21 cellular contexts compared by ENCODE assay signal in genomic region chr6:3795836-3796395, GRCh38. TPM values are rescaled to one million over a fixed set of nuclear protein-coding genes. Genes with fewer than 3 reads are reported as not detected.
DNase-seq lines count a peak whose midpoint lies in the region; ATAC-seq, FAIRE-seq and TF ChIP-seq lines count a peak whose summit lies in the region.
"Had no signal": no experiment of that assay in that cellular context is flagged by ENCODE, and none has a peak within 500 bp of the region (broad histone marks: within the 10 kb centered on the region; RNA-seq: fewer than 3 reads in every experiment).

No MANE protein-coding gene starts in this region.

- no peak for TF ChIP-seq RAD21 in IMR-90 (IDR thresholded peaks at IDR 0.05; ENCODE audit: low read length)

- H2AFZ ChIP-seq in IMR-90 (replicated peaks; ENCODE audit: low read length, poor library complexity) (no peak overlapping the region), keratinocyte (ENCODE audit: control insufficient read depth, low read length) (peak overlapping the region; percentile 0)

- no peak for TF ChIP-seq CTCF in IMR-90 (conservative IDR thresholded peaks at IDR 0.05; ENCODE audit: low read depth, low read length)
- no peak for TF ChIP-seq CTCF in keratinocyte (optimal IDR thresholded peaks at IDR 0.05 in 1 of 3, IDR thresholded peaks at IDR 0.05 in 1 of 3, conservative IDR thresholded peaks at IDR 0.05 in 1 of 3; ENCODE audit: extremely low read depth in 1 of 3, insufficient read depth in 2 of 3, low read length in 3 of 3)

- H4K20me1 ChIP-seq in IMR-90 (ENCODE audit: insufficient read depth, low read length) = no peaks in the 10 kb centered on the region
- no peaks in the 10 kb centered on the region for H4K20me1 ChIP-seq in keratinocyte (ENCODE audit: control insufficient read depth, extremely low read depth, insufficient read depth, low read length)

- no peaks in the 10 kb centered on the region; a peak in 1 of 4 replicates for H3K79me1 ChIP-seq in IMR-90 (ENCODE audit: low read depth in 1 of 2, low read length in 2 of 2)

- dilution Hi-C loops in IMR-90 (cut with HindIII; ENCODE audit: low sequenced_read_pairs, unreplicated experiment) (no loop called here), keratinocyte (cut with MboI; ENCODE audit: extremely low pct_ligation_motif_present, low sequenced_read_pairs) (no loop called here)

- peaks cover 0 to 5% of the 10 kb centered on the region in 2 donors for H3K27me3 Mint-ChIP-seq in stimulated activated naive B cell treated with anti-CD40 and anti-IgM and Interleukin-4, amounts not matched to agents 10 μg/mL and 1 μg/mL and 100 μg/mL, for 72 hours

- H4K8ac ChIP-seq in IMR-90 (ENCODE audit: low read depth in 2 of 2, low read length in 2 of 2) = no peak overlapping the region

- H3K18ac ChIP-seq in IMR-90 (ENCODE audit: low read depth, low read length) = no peak overlapping the region

- H2BK20ac ChIP-seq in IMR-90 (ENCODE audit: low read depth, low read length) = peak overlapping the region; percentile 51; the same call in 1 of the 2 replicates

- H3K9me1 ChIP-seq in IMR-90 (ENCODE audit: insufficient read depth, low read length) (peaks cover 21% of the 10 kb centered on the region), keratinocyte (ENCODE audit: control insufficient read depth, extremely low read depth, insufficient read depth, low read length) (no peaks in the 10 kb centered on the region)

- no peak overlapping the region; the same call in 1 of the 2 replicates for H3K4ac ChIP-seq in IMR-90 (ENCODE audit: low read depth, low read length)

- in situ Hi-C loops in IMR-90 (cut with MboI; ENCODE audit: low sequenced_read_pairs) (no loop called here), HAP-1 (cut with MboI; ENCODE audit: low sequenced_read_pairs) (no loop called here)

- no TSS peak for BruUV-seq in IMR-90 (replicated peaks; lab: Mats Ljungman, UMichigan)

- peaks cover 10 to 13% of the 10 kb centered on the region in 2 donors for H3K36me3 Mint-ChIP-seq in stimulated activated naive B cell treated with anti-CD40 and anti-IgM and Interleukin-4, amounts not matched to agents 10 μg/mL and 1 μg/mL and 100 μg/mL, for 72 hours

- H4K91ac ChIP-seq in IMR-90 (ENCODE audit: insufficient read depth, low read depth, low read length) = no peak overlapping the region

- no peak overlapping the region for H2AK9ac ChIP-seq in IMR-90 (replicated peaks; ENCODE audit: low read depth, low read length, poor library complexity)

- no peaks in the 10 kb centered on the region for H3K36me3 ChIP-seq in IMR-90 (ENCODE audit: control insufficient read depth, insufficient read depth, low read length)
- no peaks in the 10 kb centered on the region for H3K36me3 ChIP-seq in keratinocyte (ENCODE audit: control insufficient read depth in 2 of 2, extremely low read depth in 1 of 2, insufficient read depth in 2 of 2, low read length in 2 of 2)
- H3K36me3 ChIP-seq in HAP-1 (replicated peaks) = no peaks in the 10 kb centered on the region

- H2BK15ac ChIP-seq in IMR-90 (ENCODE audit: low read depth, low read length) = peak overlapping the region; percentile 32; the same call in 1 of the 3 replicates

- no peak overlapping the region for H2BK5ac ChIP-seq in IMR-90 (ENCODE audit: low read depth, low read length, poor library complexity, severe bottlenecking)

- no peak overlapping the region for H4K5ac ChIP-seq in IMR-90 (ENCODE audit: low read depth, low read length)

- no peak overlapping the region for H3K9ac ChIP-seq in IMR-90 (ENCODE audit: low read depth, low read length)
- no peak overlapping the region for H3K9ac ChIP-seq in keratinocyte (ENCODE audit: control insufficient read depth, extremely low read depth, insufficient read depth, low read length)

- no peak overlapping the region for H3K27ac Mint-ChIP-seq in stimulated activated naive B cell treated with anti-CD40 and anti-IgM and Interleukin-4, amounts not matched to agents 10 μg/mL and 1 μg/mL and 100 μg/mL, for 72 hours
- H3K27ac Mint-ChIP-seq: activated naive CD4-positive, alpha-beta T cell treated with anti-CD3 and anti-CD28 coated beads for 36 hours; stimulated activated naive CD8-positive, alpha-beta T cell treated with anti-CD3 and anti-CD28 coated beads, Interleukin-15, Interleukin-2, amounts not matched to agents 100 ng/mL and 50 ng/mL, for 24 hours; T-helper 2 cell treated with Interferon-gamma antibody and Interleukin-4, amounts not matched to agents 5 μg/mL and 100 μg/mL, for 36 hours had no signal

- H3K4me3 Mint-ChIP-seq in stimulated activated naive B cell treated with anti-CD40 and anti-IgM and Interleukin-4, amounts not matched to agents 10 μg/mL and 1 μg/mL and 100 μg/mL, for 72 hours = no peak overlapping the region
- H3K4me3 Mint-ChIP-seq: activated naive CD4-positive, alpha-beta T cell treated with anti-CD3 and anti-CD28 coated beads for 36 hours; stimulated activated naive CD8-positive, alpha-beta T cell treated with anti-CD3 and anti-CD28 coated beads, Interleukin-15, Interleukin-2, amounts not matched to agents 100 ng/mL and 50 ng/mL, for 24 hours; T-helper 2 cell treated with Interferon-gamma antibody and Interleukin-4, amounts not matched to agents 5 μg/mL and 100 μg/mL, for 36 hours had no signal

- 100% methylated on average over 2 of the region's 8 CpGs; no CpG with 5 or more reads in 1 of the 2 experiments for WGBS in IMR-90 (ENCODE audit: extremely low coverage in 2 of 2, insufficient read length in 1 of 2), 2 experiments

- H2AK5ac ChIP-seq in IMR-90 (ENCODE audit: low read depth, low read length) = peak overlapping the region; percentile 11; the same call in 1 of the 2 replicates

- 0 out of 2 replicates have a peak overlapping the region, but pooled peaks have one; percentile 16 for H2BK120ac ChIP-seq in IMR-90 (ENCODE audit: low read depth, low read length)

- no peak for TF ChIP-seq POLR2A in IMR-90 (IDR thresholded peaks at IDR 0.05; ENCODE audit: low read depth, low read length)

- H3K27me3 ChIP-seq in IMR-90 (ENCODE audit: control insufficient read depth, insufficient read depth, low read length) (no peaks in the 10 kb centered on the region), keratinocyte (ENCODE audit: control insufficient read depth, extremely low read depth, insufficient read depth, low read length) (no peaks in the 10 kb centered on the region), HAP-1 (ENCODE audit: low read depth) (no peaks in the 10 kb centered on the region)

- POLR2A ChIA-PET in IMR-90 (lab: Charles Lee; ENCODE audit: unreplicated experiment) = no interaction called here

- no peaks in the 10 kb centered on the region for H3K79me2 ChIP-seq in keratinocyte (ENCODE audit: control insufficient read depth, insufficient read depth, low read length)

- H3K23ac ChIP-seq in IMR-90 (ENCODE audit: low read depth, low read length) = no peak overlapping the region

- H3K4me1 Mint-ChIP-seq in stimulated activated naive B cell treated with anti-CD40 and anti-IgM and Interleukin-4, amounts not matched to agents 10 μg/mL and 1 μg/mL and 100 μg/mL, for 72 hours = peaks cover 45 to 70% of the 10 kb centered on the region in 2 donors

- H3K14ac ChIP-seq in IMR-90 (replicated peaks; ENCODE audit: low read depth, low read length) = no peak overlapping the region

- H3K9me3 ChIP-seq in IMR-90 (ENCODE audit: control insufficient read depth, insufficient read depth, low read length) (no peaks in the 10 kb centered on the region), keratinocyte (ENCODE audit: control insufficient read depth, low read depth, low read length) (no peaks in the 10 kb centered on the region), HAP-1 (no peaks in the 10 kb centered on the region)

- H3K4me1 ChIP-seq in IMR-90 (ENCODE audit: control insufficient read depth, insufficient read depth, low read length) (peaks cover 14% of the 10 kb centered on the region), keratinocyte (ENCODE audit: control insufficient read depth, extremely low read depth, insufficient read depth, low read length) (peaks cover 46% of the 10 kb centered on the region), HAP-1 (no peaks in the 10 kb centered on the region)

- CTCF ChIA-PET in IMR-90 (lab: Yijun Ruan, JAX) = no interaction called here

- intact Hi-C loops in IMR-90 (cut with micrococcal nuclease) = no loop called here

- peaks cover 6 to 9% of the 10 kb centered on the region in 2 donors for H3K9me3 Mint-ChIP-seq in stimulated activated naive B cell treated with anti-CD40 and anti-IgM and Interleukin-4, amounts not matched to agents 10 μg/mL and 1 μg/mL and 100 μg/mL, for 72 hours
- H3K9me3 Mint-ChIP-seq: activated naive CD4-positive, alpha-beta T cell treated with anti-CD3 and anti-CD28 coated beads for 36 hours; stimulated activated naive CD8-positive, alpha-beta T cell treated with anti-CD3 and anti-CD28 coated beads, Interleukin-15, Interleukin-2, amounts not matched to agents 100 ng/mL and 50 ng/mL, for 24 hours; T-helper 2 cell treated with Interferon-gamma antibody and Interleukin-4, amounts not matched to agents 5 μg/mL and 100 μg/mL, for 36 hours had no signal

- FAIRE-seq in keratinocyte (lab: Jason Lieb, UNC) = no peak
- FAIRE-seq: bronchial epithelial cell, G401.6 had no signal

- H3K4me3 ChIP-seq in IMR-90 (ENCODE audit: insufficient read depth, low read depth, low read length) = no peak overlapping the region
- H3K4me3 ChIP-seq in keratinocyte (ENCODE audit: control insufficient read depth in 2 of 3, extremely low read depth in 1 of 3, insufficient read depth in 2 of 3, low read depth in 1 of 3, low read length in 3 of 3) = no peak overlapping the region
- H3K4me3 ChIP-seq in HAP-1 = no peak overlapping the region

- no peak for ATAC-seq in IMR-90 (ENCODE audit: low read depth)
- no peak for ATAC-seq in HG02938 (IDR thresholded peaks at IDR 0.05; ENCODE audit: unreplicated experiment)
- ATAC-seq in stimulated activated naive B cell treated with anti-CD40 and anti-IgM and Interleukin-4, amounts not matched to agents 10 μg/mL and 1 μg/mL and 100 μg/mL, for 72 hours (replicated peaks) = no peak

- H3K27ac ChIP-seq in IMR-90 (ENCODE audit: insufficient read depth, low read length) = no peak overlapping the region
- H3K27ac ChIP-seq in keratinocyte (ENCODE audit: control insufficient read depth, insufficient read depth, low read length) = peak overlapping the region; percentile 88

- no peak overlapping the region for H3K56ac ChIP-seq in IMR-90 (ENCODE audit: extremely low read depth, insufficient read depth, low read length)

- H3K4me2 ChIP-seq in IMR-90 (ENCODE audit: low read depth, low read length) (no peak overlapping the region), keratinocyte (ENCODE audit: control insufficient read depth, extremely low read depth, insufficient read depth, low read depth, low read length) (no peak overlapping the region)

- DNase-seq in IMR-90 = no peak
- DNase-seq in anterior cingulate cortex (lab: John Stamatoyannopoulos, UW) = peak in 46 of 58 donors; percentile 5 to 84 (median 42)
- DNase-seq in keratinocyte (ENCODE audit: low read depth, low spot score) = no peak
- DNase-seq in pons (ENCODE audit: low spot score) = peak; percentile 89
- no peak for DNase-seq in epidermal melanocyte (ENCODE audit: insufficient read length, low spot score)
- DNase-seq in HAP-1 (ENCODE audit: low spot score in 2 of 2) = no peak
- no peak for DNase-seq in stimulated activated naive B cell treated with anti-CD40 and anti-IgM and Interleukin-4, amounts not matched to agents 10 μg/mL and 1 μg/mL and 100 μg/mL, for 72 hours
- DNase-seq: activated CD4-positive, alpha-beta T cell treated with anti-CD3 and anti-CD28 coated beads for 1 hour; activated CD8-positive, alpha-beta memory T cell treated with anti-CD3 and anti-CD28 coated beads, Interleukin-2, amount 50 U/mL, for 4 hours; activated naive CD4-positive, alpha-beta T cell treated with anti-CD3 and anti-CD28 coated beads for 36 hours; AML-193; effector memory CD4-positive, alpha-beta T cell; foreskin fibroblast; H7; NK-92 treated with Interleukin-12 subunit alpha and Interleukin-12 subunit beta, amount 100 ng/mL, for 24 hours; SHP77 treated with DMSO at 0.1 percent for 48 hours had no signal

RNA-seq across cellular contexts. Expression of gene PXDC1, which starts 44.4 kb away (rescaled TPM):
- total RNA-seq in IMR-90 (2012; rRNA removed) = 66.4 and 72.2 TPM in 2 replicates
- polyA plus RNA-seq in IMR-90 (2012; rRNA removed) = 56.7 and 63.3 TPM in 2 replicates
- 42.0 and 49.1 TPM in 2 replicates for polyA plus RNA-seq in IMR-90 (2012; cell fraction: cytosol; rRNA removed)
- polyA plus RNA-seq in IMR-90 (2012; cell fraction: nucleus; rRNA removed; ENCODE audit: low replicate concordance) = 40.5 and 49.4 TPM in 2 replicates
- 17.1 to 23.4 TPM (median 17.5 TPM) in 3 replicates for polyA plus RNA-seq in keratinocyte
- 26.4 TPM for polyA plus RNA-seq in keratinocyte (2011; ENCODE audit: low read depth)
- polyA plus RNA-seq in keratinocyte (2011; cell fraction: cytosol; rRNA removed) = 17.3 and 23.6 TPM in 2 replicates
- 18.9 and 26.2 TPM in 2 replicates for polyA plus RNA-seq in keratinocyte (2011; cell fraction: nucleus; rRNA removed)
- polyA plus RNA-seq in keratinocyte (2012; ENCODE audit: low replicate concordance) = 32.2 and 58.3 TPM in 2 replicates
- polyA minus RNA-seq in keratinocyte = 11.8 to 28.5 TPM (median 18.3 TPM) in 3 replicates
- polyA minus RNA-seq in keratinocyte (2011; cell fraction: cytosol; rRNA and poly(A)+ RNA removed) = 23.2 TPM
- 13.0 and 14.0 TPM in 2 replicates for polyA minus RNA-seq in keratinocyte (2011; cell fraction: nucleus; rRNA and poly(A)+ RNA removed)

RNA-seq across cellular contexts. Expression of gene FAM50B, which starts 53.3 kb away (rescaled TPM):
- 3.9 and 4.1 TPM in 2 replicates for total RNA-seq in IMR-90 (2012; rRNA removed)
- polyA plus RNA-seq in IMR-90 (2012; rRNA removed) (7.4 and 8.0 TPM in 2 replicates), keratinocyte (3.8 to 4.0 TPM (median 3.9 TPM) in 3 replicates)
- polyA plus RNA-seq in IMR-90 (2012; cell fraction: cytosol; rRNA removed) = 6.4 and 11.4 TPM in 2 replicates
- polyA plus RNA-seq in IMR-90 (2012; cell fraction: nucleus; rRNA removed; ENCODE audit: low replicate concordance) = 3.2 and 5.5 TPM in 2 replicates
- polyA plus RNA-seq in keratinocyte (2011; ENCODE audit: low read depth) = 0.80 TPM
- polyA plus RNA-seq in keratinocyte (2011; cell fraction: cytosol; rRNA removed) = 2.9 and 4.1 TPM in 2 replicates
- polyA plus RNA-seq in keratinocyte (2011; cell fraction: nucleus; rRNA removed) = 3.7 and 3.8 TPM in 2 replicates
- 2.8 and 5.9 TPM in 2 replicates for polyA plus RNA-seq in keratinocyte (2012; ENCODE audit: low replicate concordance)
- 0.69 to 1.6 TPM (median 1.1 TPM) in 3 replicates for polyA minus RNA-seq in keratinocyte
- polyA minus RNA-seq in keratinocyte (2011; cell fraction: cytosol; rRNA and poly(A)+ RNA removed) = 4.8 TPM
- 1.7 and 1.8 TPM in 2 replicates for polyA minus RNA-seq in keratinocyte (2011; cell fraction: nucleus; rRNA and poly(A)+ RNA removed)

Comparison
In these comparisons a context has a peak if more than half of its experiments do, and no peak if none do; other contexts are left out.
1. DNase-seq: peak in anterior cingulate cortex (46 of 58) and pons (single experiment); none in IMR-90 (single experiment), keratinocyte (single experiment), epidermal melanocyte (single experiment), HAP-1 (0 of 2) and stimulated activated naive B cell treated with anti-CD40 and anti-IgM and Interleukin-4, amounts not matched to agents 10 μg/mL and 1 μg/mL and 100 μg/mL, for 72 hours (single experiment).